8 cellular contexts compared by ENCODE assay signal in the genomic region with DNA sequence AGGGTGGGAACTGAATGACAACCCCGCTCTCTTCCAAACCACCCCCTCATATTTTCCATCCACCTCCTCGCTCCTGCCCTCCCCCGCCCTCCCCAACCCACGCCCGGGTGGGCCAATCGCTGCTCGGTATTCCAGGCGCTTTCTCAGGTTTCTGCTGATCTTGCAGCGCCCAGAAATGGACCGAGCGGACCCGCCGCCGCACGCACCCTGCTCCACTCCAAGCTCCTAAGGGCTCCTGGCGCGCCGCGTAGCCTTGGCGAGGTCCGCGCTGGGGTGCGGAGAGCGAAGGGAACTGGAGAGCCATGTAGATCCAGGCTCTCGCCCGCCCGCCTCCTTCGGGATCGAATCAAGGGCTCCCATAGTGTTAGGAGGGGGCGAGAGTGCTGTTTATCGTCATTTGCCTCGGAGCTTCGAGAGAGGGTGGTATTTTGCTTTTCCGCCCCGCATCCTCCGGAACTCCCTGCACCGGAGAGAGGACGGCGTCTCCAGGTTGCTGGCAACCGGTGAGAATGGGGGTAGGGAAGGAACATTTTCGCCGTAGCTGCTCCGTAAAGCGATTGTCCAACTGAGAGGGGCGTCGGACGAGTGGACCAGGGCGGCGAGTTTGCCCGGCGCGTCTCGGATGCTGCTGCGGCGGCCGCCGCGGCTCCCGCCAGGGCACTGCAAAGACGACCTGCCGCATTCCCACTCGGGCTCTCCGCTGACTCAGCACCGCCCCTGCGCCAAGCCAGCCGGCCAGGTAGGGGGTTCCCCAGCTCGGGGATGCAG. TPM values are rescaled to one million over a fixed set of nuclear protein-coding genes. Genes with fewer than 3 reads are reported as not detected.
DNase-seq lines count a peak whose midpoint lies in the region; ATAC-seq and TF ChIP-seq lines count a peak whose summit lies in the region.

A gene (plus strand): TSS at position 172 of the 768 bp plus-strand sequence. CDS start 1,474 bp downstream, outside the sequence.

- no peaks in the 10 kb centered on the region for H3K9me3 ChIP-seq in heart left ventricle

- H3K4me1 ChIP-seq in heart left ventricle (peaks cover 0 to 28% (median 21%) of the 10 kb centered on the region in 12 donors), rectal smooth muscle tissue (ENCODE audit: control insufficient read depth, insufficient read depth, low read length) (no peaks in the 10 kb centered on the region)

- peak; percentile 61 for DNase-seq in activated CD8-positive, alpha-beta memory T cell treated with anti-CD3 and anti-CD28 coated beads for 24 hours
- no peak for DNase-seq in activated CD8-positive, alpha-beta memory T cell treated with anti-CD3 and anti-CD28 coated beads, Interleukin-2, amount 50 U/mL, for 4 hours
- peak; percentile 60 for DNase-seq in activated CD8-positive, alpha-beta memory T cell treated with anti-CD3 and anti-CD28 coated beads, Interleukin-2, amount 50 U/mL, for 48 hours
- DNase-seq in heart left ventricle (no peak), OCI-M2 (lab: John Stamatoyannopoulos, UW; ENCODE audit: unreplicated experiment) (no peak), SKM-1 (lab: John Stamatoyannopoulos, UW; ENCODE audit: unreplicated experiment) (no peak)

- H3K27me3 ChIP-seq in heart left ventricle: peaks cover 27 to 94% (median 52%) of the 10 kb centered on the region in 9 donors
- H3K27me3 ChIP-seq in rectal smooth muscle tissue (ENCODE audit: control insufficient read depth, insufficient read depth, low read length): peaks cover 11% of the 10 kb centered on the region

- H3K9ac ChIP-seq in rectal smooth muscle tissue (ENCODE audit: low read length): no peak within 1 kb of the TSS

- no peak for TF ChIP-seq CTCF in heart left ventricle (IDR thresholded peaks at IDR 0.05)

- H3K27ac ChIP-seq in heart left ventricle (no peak within 1 kb of the TSS), rectal smooth muscle tissue (ENCODE audit: low read depth, low read length) (peak within 1 kb of the TSS; percentile 21)

- intact Hi-C loops in heart left ventricle (cut with DNase I): no loop called here

- 1 to 3% (median 1%) methylated on average over 53 to 67 of the region's 67 CpGs for WGBS in heart left ventricle, 4 donors

- no peaks in the 10 kb centered on the region for H3K36me3 ChIP-seq in heart left ventricle
- no peaks in the 10 kb centered on the region for H3K36me3 ChIP-seq in rectal smooth muscle tissue (ENCODE audit: control insufficient read depth, insufficient read depth, low read length)

- TF ChIP-seq POLR2A in heart left ventricle (IDR thresholded peaks at IDR 0.05): no peak

- H3K4me3 ChIP-seq in heart left ventricle (peak within 1 kb of the TSS; percentile 14 to 50 (median 38)), rectal smooth muscle tissue (ENCODE audit: low read length) (peak within 1 kb of the TSS; percentile 65)

- ATAC-seq in heart left ventricle (peak in 3 of 4 donors; percentile 52 to 74 (median 59)), HG03460 (IDR thresholded peaks at IDR 0.05; ENCODE audit: unreplicated experiment) (no peak)

RNA-seq across cellular contexts. Expression of the gene that starts here (rescaled TPM):
- total RNA-seq in heart left ventricle: under 1 TPM in 2 of 9 donors, not detected in 7; 0.04 to 0.34 TPM
- not detected for polyA plus RNA-seq in heart left ventricle

Comparison
In these comparisons a context has a peak if more than half of its experiments do, and no peak if none do; other contexts are left out.
1. DNase-seq: peak in activated CD8-positive, alpha-beta memory T cell treated with anti-CD3 and anti-CD28 coated beads for 24 hours (single experiment) and activated CD8-positive, alpha-beta memory T cell treated with anti-CD3 and anti-CD28 coated beads, Interleukin-2, amount 50 U/mL, for 48 hours (single experiment); none in activated CD8-positive, alpha-beta memory T cell treated with anti-CD3 and anti-CD28 coated beads, Interleukin-2, amount 50 U/mL, for 4 hours (single experiment), heart left ventricle (0 of 5), OCI-M2 (single experiment) and SKM-1 (single experiment).
2. Peak in ATAC-seq and H3K4me3 ChIP-seq in heart left ventricle; RNA of the gene not detected or under 1 TPM.